In genomic region chr12:47839214-47839613, GRCh38 we compare ENCODE assay signal across 19 cellular contexts. TPM values are rescaled to one million over a fixed set of nuclear protein-coding genes. Genes with fewer than 3 reads are reported as not detected.
DNase-seq lines count a peak whose midpoint lies in the region; ATAC-seq and TF ChIP-seq lines count a peak whose summit lies in the region.
"Had no signal": no experiment of that assay in that cellular context is flagged by ENCODE, and none has a peak within 500 bp of the region (broad histone marks: within the 10 kb centered on the region; RNA-seq: fewer than 3 reads in every experiment).

No MANE protein-coding gene starts in this region.

- peaks cover 13% of the 10 kb centered on the region for H3K36me3 Mint-ChIP-seq in activated naive CD8-positive, alpha-beta T cell treated with anti-CD3 and anti-CD28 coated beads, Interleukin-2, amount 50 U/mL, for 24 hours (ENCODE audit: low read depth)
- H3K36me3 Mint-ChIP-seq in activated naive CD8-positive, alpha-beta T cell treated with anti-CD3 and anti-CD28 coated beads for 36 hours: peaks cover 9% of the 10 kb centered on the region
- peaks cover 24% of the 10 kb centered on the region for H3K36me3 Mint-ChIP-seq in activated T-helper 2 cell treated with anti-CD3 and anti-CD28 coated beads, Interferon-gamma antibody, Interleukin-2, Interleukin-4, amounts not matched to agents 10 μg/mL and 5 μg/mL and 100 μg/mL, durations not matched to agents 14 hours and 24 hours and 36 hours (ENCODE audit: low read depth)

- H3K27ac ChIP-seq in upper lobe of right lung: no peak overlapping the region
- H3K27ac ChIP-seq: C4-2B, cardiac muscle cell, heart right ventricle, left ventricle myocardium inferior, testis, WERI-Rb-1 had no signal

- H3K36me3 ChIP-seq in upper lobe of right lung: no peaks in the 10 kb centered on the region
- H3K36me3 ChIP-seq: cardiac muscle cell, left ventricle myocardium inferior, WERI-Rb-1 had no signal

- peaks cover 18% of the 10 kb centered on the region for H3K4me1 ChIP-seq in upper lobe of right lung

- H3K9me3 ChIP-seq in upper lobe of right lung: no peaks in the 10 kb centered on the region
- H3K9me3 ChIP-seq: heart right ventricle, left ventricle myocardium inferior, testis had no signal

- no peak for DNase-seq in activated naive CD8-positive, alpha-beta T cell treated with anti-CD3 and anti-CD28 coated beads, Interleukin-2, amount 50 U/mL, for 24 hours
- no peak for DNase-seq in activated naive CD8-positive, alpha-beta T cell treated with anti-CD3 and anti-CD28 coated beads for 36 hours
- DNase-seq in activated T-helper 2 cell treated with anti-CD3 and anti-CD28 coated beads, Interferon-gamma antibody, Interleukin-2, Interleukin-4, amounts not matched to agents 10 μg/mL and 5 μg/mL and 100 μg/mL, durations not matched to agents 14 hours and 24 hours and 36 hours (ENCODE audit: low spot score): no peak
- peak; percentile 61 for DNase-seq in islet precursor cell
- peak; percentile 57 for DNase-seq in upper lobe of right lung
- DNase-seq in MV-4-11 (lab: John Stamatoyannopoulos, UW): no peak
- DNase-seq in kidney glomerular epithelial cell (lab: John Stamatoyannopoulos, UW): no peak
- no peak for DNase-seq in stimulated activated CD4-positive, alpha-beta T cell treated with anti-CD3 and anti-CD28 coated beads, Interleukin-4, amount 100 ng/mL, for 1 hour
- DNase-seq: activated gamma-delta T cell treated with Interleukin-2 at 50 U/mL for 16 hours; heart right ventricle; left ventricle myocardium inferior; stimulated activated CD4-positive, alpha-beta T cell treated with anti-CD3 and anti-CD28 coated beads, Interleukin-2, amount 100 ng/mL, for 48 hours; stimulated activated naive B cell treated with anti-CD40 and anti-IgM and Interleukin-4, amounts not matched to agents 10 μg/mL and 1 μg/mL and 100 μg/mL, for 72 hours; testis had no signal

- H3K27me3 ChIP-seq in upper lobe of right lung: no peaks in the 10 kb centered on the region
- H3K27me3 ChIP-seq: cardiac muscle cell, heart right ventricle, testis had no signal

- no peak for TF ChIP-seq CTCF in upper lobe of right lung (IDR thresholded peaks at IDR 0.05)

- no peak overlapping the region for H3K4me3 ChIP-seq in upper lobe of right lung
- H3K4me3 ChIP-seq: cardiac muscle cell, heart right ventricle, left ventricle myocardium inferior, testis had no signal

- H3K27ac Mint-ChIP-seq in activated naive CD8-positive, alpha-beta T cell treated with anti-CD3 and anti-CD28 coated beads, Interleukin-2, amount 50 U/mL, for 24 hours: peak overlapping the region; percentile 16
- no peak overlapping the region for H3K27ac Mint-ChIP-seq in activated naive CD8-positive, alpha-beta T cell treated with anti-CD3 and anti-CD28 coated beads for 36 hours
- peak overlapping the region; percentile 34 for H3K27ac Mint-ChIP-seq in activated T-helper 2 cell treated with anti-CD3 and anti-CD28 coated beads, Interferon-gamma antibody, Interleukin-2, Interleukin-4, amounts not matched to agents 10 μg/mL and 5 μg/mL and 100 μg/mL, durations not matched to agents 14 hours and 24 hours and 36 hours
- H3K27ac Mint-ChIP-seq: activated CD4-positive, alpha-beta T cell treated with anti-CD3 and anti-CD28 coated beads, Interleukin-2, amount 10 ng/mL, durations not matched to agents 7 days and 5 days; stimulated activated naive B cell treated with anti-CD40 and anti-IgM and Interleukin-4, amounts not matched to agents 10 μg/mL and 1 μg/mL and 100 μg/mL, for 72 hours had no signal

- no peaks in the 10 kb centered on the region for H3K9me3 Mint-ChIP-seq in activated naive CD8-positive, alpha-beta T cell treated with anti-CD3 and anti-CD28 coated beads, Interleukin-2, amount 50 U/mL, for 24 hours
- no peaks in the 10 kb centered on the region for H3K9me3 Mint-ChIP-seq in activated naive CD8-positive, alpha-beta T cell treated with anti-CD3 and anti-CD28 coated beads for 36 hours
- no peaks in the 10 kb centered on the region for H3K9me3 Mint-ChIP-seq in activated T-helper 2 cell treated with anti-CD3 and anti-CD28 coated beads, Interferon-gamma antibody, Interleukin-2, Interleukin-4, amounts not matched to agents 10 μg/mL and 5 μg/mL and 100 μg/mL, durations not matched to agents 14 hours and 24 hours and 36 hours
- H3K9me3 Mint-ChIP-seq: activated CD4-positive, alpha-beta T cell treated with anti-CD3 and anti-CD28 coated beads, Interleukin-2, amount 10 ng/mL, durations not matched to agents 7 days and 5 days; naive thymus-derived CD4-positive, alpha-beta T cell; stimulated activated naive B cell treated with anti-CD40 and anti-IgM and Interleukin-4, amounts not matched to agents 10 μg/mL and 1 μg/mL and 100 μg/mL, for 72 hours had no signal

- H3K4me1 Mint-ChIP-seq in activated naive CD8-positive, alpha-beta T cell treated with anti-CD3 and anti-CD28 coated beads, Interleukin-2, amount 50 U/mL, for 24 hours: peaks cover 57% of the 10 kb centered on the region
- H3K4me1 Mint-ChIP-seq in activated naive CD8-positive, alpha-beta T cell treated with anti-CD3 and anti-CD28 coated beads for 36 hours: peaks cover 46% of the 10 kb centered on the region
- H3K4me1 Mint-ChIP-seq in activated T-helper 2 cell treated with anti-CD3 and anti-CD28 coated beads, Interferon-gamma antibody, Interleukin-2, Interleukin-4, amounts not matched to agents 10 μg/mL and 5 μg/mL and 100 μg/mL, durations not matched to agents 14 hours and 24 hours and 36 hours (ENCODE audit: low read depth): peaks cover 38% of the 10 kb centered on the region

- no peak overlapping the region for H3K4me3 Mint-ChIP-seq in activated naive CD8-positive, alpha-beta T cell treated with anti-CD3 and anti-CD28 coated beads, Interleukin-2, amount 50 U/mL, for 24 hours
- H3K4me3 Mint-ChIP-seq in activated naive CD8-positive, alpha-beta T cell treated with anti-CD3 and anti-CD28 coated beads for 36 hours: no peak overlapping the region
- H3K4me3 Mint-ChIP-seq in activated T-helper 2 cell treated with anti-CD3 and anti-CD28 coated beads, Interferon-gamma antibody, Interleukin-2, Interleukin-4, amounts not matched to agents 10 μg/mL and 5 μg/mL and 100 μg/mL, durations not matched to agents 14 hours and 24 hours and 36 hours (ENCODE audit: low read depth): no peak overlapping the region
- H3K4me3 Mint-ChIP-seq: activated CD4-positive, alpha-beta T cell treated with anti-CD3 and anti-CD28 coated beads, Interleukin-2, amount 10 ng/mL, durations not matched to agents 7 days and 5 days; naive thymus-derived CD4-positive, alpha-beta T cell; stimulated activated naive B cell treated with anti-CD40 and anti-IgM and Interleukin-4, amounts not matched to agents 10 μg/mL and 1 μg/mL and 100 μg/mL, for 72 hours had no signal

- no peak for ATAC-seq in activated naive CD8-positive, alpha-beta T cell treated with anti-CD3 and anti-CD28 coated beads, Interleukin-2, amount 50 U/mL, for 24 hours
- ATAC-seq in upper lobe of right lung: no peak

- no peaks in the 10 kb centered on the region for H3K27me3 Mint-ChIP-seq in activated naive CD8-positive, alpha-beta T cell treated with anti-CD3 and anti-CD28 coated beads, Interleukin-2, amount 50 U/mL, for 24 hours
- H3K27me3 Mint-ChIP-seq in activated naive CD8-positive, alpha-beta T cell treated with anti-CD3 and anti-CD28 coated beads for 36 hours: no peaks in the 10 kb centered on the region
- no peaks in the 10 kb centered on the region for H3K27me3 Mint-ChIP-seq in activated T-helper 2 cell treated with anti-CD3 and anti-CD28 coated beads, Interferon-gamma antibody, Interleukin-2, Interleukin-4, amounts not matched to agents 10 μg/mL and 5 μg/mL and 100 μg/mL, durations not matched to agents 14 hours and 24 hours and 36 hours (ENCODE audit: low read depth)
- H3K27me3 Mint-ChIP-seq: activated CD4-positive, alpha-beta T cell treated with anti-CD3 and anti-CD28 coated beads, Interleukin-2, amount 10 ng/mL, durations not matched to agents 7 days and 5 days; naive thymus-derived CD4-positive, alpha-beta T cell; stimulated activated naive B cell treated with anti-CD40 and anti-IgM and Interleukin-4, amounts not matched to agents 10 μg/mL and 1 μg/mL and 100 μg/mL, for 72 hours had no signal

- intact Hi-C loops in activated T-helper 2 cell treated with anti-CD3 and anti-CD28 coated beads, Interferon-gamma antibody, Interleukin-2, Interleukin-4, amounts not matched to agents 10 μg/mL and 5 μg/mL and 100 μg/mL, durations not matched to agents 14 hours and 24 hours and 36 hours (cut with micrococcal nuclease): loop anchor here (5.0 kb wide), 1 partner anchor 37 kb away; no protein-coding TSS in a partner anchor
- intact Hi-C loops in upper lobe of right lung (cut with DNase I): loop anchor here (10.0 kb wide), 1 partner anchor 124 kb away; no protein-coding TSS in a partner anchor

RNA-seq across cellular contexts. Expression of gene HDAC7, which starts 19.5 kb away (rescaled TPM):
- total RNA-seq in activated naive CD8-positive, alpha-beta T cell treated with anti-CD3 and anti-CD28 coated beads for 36 hours: 100 to 1,000 TPM; 233 to 246 TPM
- total RNA-seq in activated T-helper 2 cell treated with anti-CD3 and anti-CD28 coated beads, Interferon-gamma antibody, Interleukin-2, Interleukin-4, amounts not matched to agents 10 μg/mL and 5 μg/mL and 100 μg/mL, durations not matched to agents 14 hours and 24 hours and 36 hours: 251 and 253 TPM in 2 replicates
- total RNA-seq in upper lobe of right lung: 135 TPM

Comparison
In these comparisons a context has a peak if more than half of its experiments do, and no peak if none do; other contexts are left out.
1. DNase-seq: peak in islet precursor cell (single experiment) and upper lobe of right lung (single experiment); none in activated naive CD8-positive, alpha-beta T cell treated with anti-CD3 and anti-CD28 coated beads, Interleukin-2, amount 50 U/mL, for 24 hours (single experiment), activated naive CD8-positive, alpha-beta T cell treated with anti-CD3 and anti-CD28 coated beads for 36 hours (single experiment), activated T-helper 2 cell treated with anti-CD3 and anti-CD28 coated beads, Interferon-gamma antibody, Interleukin-2, Interleukin-4, amounts not matched to agents 10 μg/mL and 5 μg/mL and 100 μg/mL, durations not matched to agents 14 hours and 24 hours and 36 hours (single experiment), MV-4-11 (single experiment), kidney glomerular epithelial cell (single experiment) and stimulated activated CD4-positive, alpha-beta T cell treated with anti-CD3 and anti-CD28 coated beads, Interleukin-4, amount 100 ng/mL, for 1 hour (single experiment).